In the genomic region with DNA sequence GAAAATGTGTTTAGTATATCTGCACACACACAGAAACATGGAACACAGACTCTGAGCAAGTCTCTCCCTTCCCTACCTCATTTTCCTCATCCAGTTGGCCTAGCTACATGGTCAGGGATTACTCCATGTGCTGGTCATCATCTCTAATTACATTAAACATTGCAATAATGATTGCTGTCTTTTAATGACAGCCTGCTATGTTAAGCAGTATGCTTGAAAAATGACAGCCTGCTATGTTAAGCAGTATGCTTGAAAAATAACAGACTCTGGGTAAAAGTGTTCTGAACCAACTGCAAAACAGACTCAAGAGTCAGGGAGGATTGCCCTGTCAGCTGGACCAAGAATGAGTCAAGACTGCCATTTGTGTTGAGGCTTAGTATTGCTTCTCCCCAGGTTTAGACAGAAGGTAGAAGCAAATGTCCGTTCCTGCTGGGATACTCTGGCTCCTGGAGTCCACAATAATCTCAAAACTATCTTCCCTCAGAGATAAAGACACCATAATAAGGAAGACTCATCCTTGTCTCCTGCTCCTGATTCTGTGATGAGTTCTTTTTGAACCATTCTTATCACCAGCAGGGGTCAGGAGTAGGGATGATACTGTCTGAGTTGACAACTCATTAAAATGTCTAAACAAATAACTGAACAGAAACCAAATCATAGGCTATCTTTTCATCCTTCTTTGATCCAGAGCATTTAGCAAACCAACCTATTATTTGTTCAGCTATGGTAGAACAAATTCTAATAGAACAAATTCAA, we compare ENCODE assay signal across 2 cellular contexts.
TF ChIP-seq lines count a peak whose summit lies in the region.

No MANE protein-coding gene starts in this region.

TF ChIP-seq in IMR-90, 13 proteins besides CTCF, POLR2A, EP300 and RAD21:
- no peak for TF ChIP-seq CEBPB (IDR thresholded peaks at IDR 0.05; ENCODE audit: low read depth, low read length)
- no peak for TF ChIP-seq FOS (IDR thresholded peaks at IDR 0.05; ENCODE audit: low read depth, low read length)
- TF ChIP-seq MAFK (IDR thresholded peaks at IDR 0.05; ENCODE audit: low read depth, low read length), result no peak
- no peak for TF ChIP-seq RCOR1 (IDR thresholded peaks at IDR 0.05; ENCODE audit: insufficient replicate concordance, low read length)
- no peak for TF ChIP-seq BHLHE40 (IDR thresholded peaks at IDR 0.05; ENCODE audit: low read depth, low read length)
- no peak for TF ChIP-seq NFE2L2 (IDR thresholded peaks at IDR 0.05; ENCODE audit: low read depth, low read length)
- TF ChIP-seq RFX5 (IDR thresholded peaks at IDR 0.05; ENCODE audit: low read depth, low read length), result no peak
- TF ChIP-seq SMC3 (IDR thresholded peaks at IDR 0.05; ENCODE audit: low read depth, low read length), result no peak
- no peak for TF ChIP-seq MXI1 (IDR thresholded peaks at IDR 0.05; ENCODE audit: borderline replicate concordance, low read depth, low read length)
- no peak for TF ChIP-seq MAZ (IDR thresholded peaks at IDR 0.05; ENCODE audit: borderline replicate concordance, low read depth, low read length)
- TF ChIP-seq, protein P1, sequence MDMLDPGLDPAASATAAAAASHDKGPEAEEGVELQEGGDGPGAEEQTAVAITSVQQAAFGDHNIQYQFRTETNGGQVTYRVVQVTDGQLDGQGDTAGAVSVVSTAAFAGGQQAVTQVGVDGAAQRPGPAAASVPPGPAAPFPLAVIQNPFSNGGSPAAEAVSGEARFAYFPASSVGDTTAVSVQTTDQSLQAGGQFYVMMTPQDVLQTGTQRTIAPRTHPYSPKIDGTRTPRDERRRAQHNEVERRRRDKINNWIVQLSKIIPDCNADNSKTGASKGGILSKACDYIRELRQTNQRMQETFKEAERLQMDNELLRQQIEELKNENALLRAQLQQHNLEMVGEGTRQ (IDR thresholded peaks at IDR 0.05; ENCODE audit: low read depth, low read length), result no peak
- no peak for TF ChIP-seq CHD1 (IDR thresholded peaks at IDR 0.05; ENCODE audit: low read depth, low read length)

TF ChIP-seq in GM12878, 131 proteins besides CTCF, POLR2A, EP300 and RAD21:
- TF ChIP-seq SIX5 (IDR thresholded peaks at IDR 0.05; ENCODE audit: low read depth, low read length, severe bottlenecking), result no peak
- no peak for TF ChIP-seq CHD1 (IDR thresholded peaks at IDR 0.05; ENCODE audit: low read depth, low read length)
- TF ChIP-seq ETV6 (conservative IDR thresholded peaks at IDR 0.05 in 1 of 2, IDR thresholded peaks at IDR 0.05 in 1 of 2; ENCODE audit: borderline replicate concordance in 1 of 2, low read depth in 1 of 2), result no peak
- no peak for TF ChIP-seq IKZF1 (conservative IDR thresholded peaks at IDR 0.05)
- TF ChIP-seq CBFB (IDR thresholded peaks at IDR 0.05; ENCODE audit: low read depth), result no peak
- TF ChIP-seq ZNF217 (IDR thresholded peaks at IDR 0.05), result no peak
- no peak for TF ChIP-seq SMC3 (IDR thresholded peaks at IDR 0.05; ENCODE audit: borderline replicate concordance, low read length)
TF ChIP-seq in GM12878: peak in this region for 0.
